Comparison of ENCODE assay signal across 20 cellular contexts in genomic region chr10:78778446-78779338, GRCh38.
DNase-seq lines count a peak whose midpoint lies in the region; ATAC-seq, FAIRE-seq and TF ChIP-seq lines count a peak whose summit lies in the region.
"Had no signal": no experiment of that assay in that cellular context is flagged by ENCODE, and none has a peak within 500 bp of the region (broad histone marks: within the 10 kb centered on the region; RNA-seq: fewer than 3 reads in every experiment).

No MANE protein-coding gene starts in this region.

- no peak for TF ChIP-seq EP300 in gastroesophageal sphincter (IDR thresholded peaks at IDR 0.05)

- H3K27me3 ChIP-seq in heart right ventricle (no peaks in the 10 kb centered on the region), gastroesophageal sphincter (no peaks in the 10 kb centered on the region)

- peak; percentile 53 for FAIRE-seq in urothelium cell line (lab: Jason Lieb, UNC)

- no peak for ATAC-seq in heart right ventricle
- no peak for ATAC-seq in left cardiac atrium
- ATAC-seq in gastroesophageal sphincter = no peak
- no peak for ATAC-seq in stimulated activated effector memory CD8-positive, alpha-beta T cell treated with anti-CD3 and anti-CD28 coated beads, Interleukin-12 subunit alpha, Interleukin-12 subunit beta, amount 100 ng/mL, for 72 hours
- ATAC-seq in HG03196 (IDR thresholded peaks at IDR 0.05; ENCODE audit: unreplicated experiment) = no peak
- ATAC-seq in HG02610 (IDR thresholded peaks at IDR 0.05; ENCODE audit: unreplicated experiment) = no peak
- ATAC-seq: CD8-positive, alpha-beta T cell; esophagus mucosa; left colon; stimulated activated naive B cell treated with anti-CD40 and anti-IgM and Interleukin-4, amounts not matched to agents 10 μg/mL and 1 μg/mL and 100 μg/mL, for 72 hours had no signal

- H3K9me3 Mint-ChIP-seq in stimulated activated effector memory CD8-positive, alpha-beta T cell treated with anti-CD3 and anti-CD28 coated beads, Interleukin-12 subunit alpha, Interleukin-12 subunit beta, amount 100 ng/mL, for 72 hours = no peaks in the 10 kb centered on the region
- H3K9me3 Mint-ChIP-seq: activated naive CD4-positive, alpha-beta T cell treated with anti-CD3 and anti-CD28 coated beads, Interleukin-2, amount 10 ng/mL, durations not matched to agents 7 days and 5 days; CD8-positive, alpha-beta T cell had no signal

- H3K27ac ChIP-seq in heart right ventricle (peak overlapping the region in 6 of 10 donors; percentile 71 to 91 (median 80)), gastroesophageal sphincter (peak overlapping the region in 3 of 4 donors; percentile 60 to 75 (median 68))
- H3K27ac ChIP-seq: SK-N-MC had no signal

- no peaks in the 10 kb centered on the region for H3K36me3 Mint-ChIP-seq in stimulated activated effector memory CD8-positive, alpha-beta T cell treated with anti-CD3 and anti-CD28 coated beads, Interleukin-12 subunit alpha, Interleukin-12 subunit beta, amount 100 ng/mL, for 72 hours
- H3K36me3 Mint-ChIP-seq: activated naive CD4-positive, alpha-beta T cell treated with anti-CD3 and anti-CD28 coated beads, Interleukin-2, amount 10 ng/mL, durations not matched to agents 7 days and 5 days; CD8-positive, alpha-beta T cell; stimulated activated naive B cell treated with anti-CD40 and anti-IgM and Interleukin-4, amounts not matched to agents 10 μg/mL and 1 μg/mL and 100 μg/mL, for 72 hours had no signal

- no peak for TF ChIP-seq CTCF in heart right ventricle (IDR thresholded peaks at IDR 0.05)
- no peak for TF ChIP-seq CTCF in gastroesophageal sphincter (IDR thresholded peaks at IDR 0.05)

- TF ChIP-seq POLR2A in gastroesophageal sphincter (IDR thresholded peaks at IDR 0.05) = no peak

- no peak overlapping the region for H3K27ac Mint-ChIP-seq in stimulated activated effector memory CD8-positive, alpha-beta T cell treated with anti-CD3 and anti-CD28 coated beads, Interleukin-12 subunit alpha, Interleukin-12 subunit beta, amount 100 ng/mL, for 72 hours
- H3K27ac Mint-ChIP-seq: activated naive CD4-positive, alpha-beta T cell treated with anti-CD3 and anti-CD28 coated beads, Interleukin-2, amount 10 ng/mL, durations not matched to agents 7 days and 5 days; CD8-positive, alpha-beta T cell; stimulated activated naive B cell treated with anti-CD40 and anti-IgM and Interleukin-4, amounts not matched to agents 10 μg/mL and 1 μg/mL and 100 μg/mL, for 72 hours had no signal

- intact Hi-C loops in heart right ventricle (cut with DNase I) (loop anchor here in 1 of 10 donors (10.0 kb wide), 1 partner anchor 416 kb away; no protein-coding TSS in a partner anchor), left cardiac atrium (cut with DNase I) (no loop called here), posterior vena cava (cut with DNase I) (no loop called here)

- no peaks in the 10 kb centered on the region for H3K4me1 Mint-ChIP-seq in stimulated activated effector memory CD8-positive, alpha-beta T cell treated with anti-CD3 and anti-CD28 coated beads, Interleukin-12 subunit alpha, Interleukin-12 subunit beta, amount 100 ng/mL, for 72 hours
- H3K4me1 Mint-ChIP-seq: activated naive CD4-positive, alpha-beta T cell treated with anti-CD3 and anti-CD28 coated beads, Interleukin-2, amount 10 ng/mL, durations not matched to agents 7 days and 5 days; stimulated activated naive B cell treated with anti-CD40 and anti-IgM and Interleukin-4, amounts not matched to agents 10 μg/mL and 1 μg/mL and 100 μg/mL, for 72 hours had no signal

- no peaks in the 10 kb centered on the region for H3K36me3 ChIP-seq in heart right ventricle
- no peaks in the 10 kb centered on the region for H3K36me3 ChIP-seq in gastroesophageal sphincter

- peaks cover 0 to 6% (median 0%) of the 10 kb centered on the region in 11 donors for H3K9me3 ChIP-seq in heart right ventricle
- H3K9me3 ChIP-seq in gastroesophageal sphincter = no peaks in the 10 kb centered on the region

- 79 to 89% methylated on average over 13 of the region's 13 CpGs for WGBS in heart right ventricle, 2 donors
- WGBS in gastroesophageal sphincter (ENCODE audit: low coverage in 1 of 2), 2 donors = 79 to 87% methylated on average over 2 to 5 of the region's 13 CpGs

- H3K4me1 ChIP-seq in heart right ventricle (peaks cover 13 to 57% (median 29%) of the 10 kb centered on the region in 9 donors), gastroesophageal sphincter (peaks cover 0 to 51% (median 20%) of the 10 kb centered on the region in 3 donors)

- DNase-seq in heart right ventricle (no peak), left cardiac atrium (no peak), posterior vena cava (ENCODE audit: low spot score) (peak; percentile 69), urothelium cell line (ENCODE audit: low spot score) (no peak)
- DNase-seq in stimulated activated effector memory CD8-positive, alpha-beta T cell treated with anti-CD3 and anti-CD28 coated beads, Interleukin-12 subunit alpha, Interleukin-12 subunit beta, amount 100 ng/mL, for 72 hours (ENCODE audit: low spot score in 2 of 2) = no peak
- DNase-seq: activated CD4-positive, alpha-beta T cell treated with anti-CD3 and anti-CD28 coated beads for 4 hours; activated CD8-positive, alpha-beta memory T cell treated with anti-CD3 and anti-CD28 coated beads, Interleukin-2, amount 50 U/mL, for 48 hours; activated naive CD4-positive, alpha-beta T cell treated with anti-CD3 and anti-CD28 coated beads, Interleukin-2, amount 10 ng/mL, durations not matched to agents 7 days and 5 days; CD8-positive, alpha-beta T cell; hippocampal formation; Kasumi-1; left colon; NCI-H1417; NCI-H446; stimulated activated naive B cell treated with anti-CD40 and anti-IgM and Interleukin-4, amounts not matched to agents 10 μg/mL and 1 μg/mL and 100 μg/mL, for 72 hours had no signal

- H3K4me3 ChIP-seq in heart right ventricle = no peak overlapping the region
- no peak overlapping the region for H3K4me3 ChIP-seq in gastroesophageal sphincter
- H3K4me3 ChIP-seq: SK-N-MC had no signal

- H3K4me3 Mint-ChIP-seq in stimulated activated effector memory CD8-positive, alpha-beta T cell treated with anti-CD3 and anti-CD28 coated beads, Interleukin-12 subunit alpha, Interleukin-12 subunit beta, amount 100 ng/mL, for 72 hours = no peak overlapping the region
- H3K4me3 Mint-ChIP-seq: activated naive CD4-positive, alpha-beta T cell treated with anti-CD3 and anti-CD28 coated beads, Interleukin-2, amount 10 ng/mL, durations not matched to agents 7 days and 5 days; CD8-positive, alpha-beta T cell; stimulated activated naive B cell treated with anti-CD40 and anti-IgM and Interleukin-4, amounts not matched to agents 10 μg/mL and 1 μg/mL and 100 μg/mL, for 72 hours had no signal
